ENCODE assay signal across 1 cellular context in the genomic region with DNA sequence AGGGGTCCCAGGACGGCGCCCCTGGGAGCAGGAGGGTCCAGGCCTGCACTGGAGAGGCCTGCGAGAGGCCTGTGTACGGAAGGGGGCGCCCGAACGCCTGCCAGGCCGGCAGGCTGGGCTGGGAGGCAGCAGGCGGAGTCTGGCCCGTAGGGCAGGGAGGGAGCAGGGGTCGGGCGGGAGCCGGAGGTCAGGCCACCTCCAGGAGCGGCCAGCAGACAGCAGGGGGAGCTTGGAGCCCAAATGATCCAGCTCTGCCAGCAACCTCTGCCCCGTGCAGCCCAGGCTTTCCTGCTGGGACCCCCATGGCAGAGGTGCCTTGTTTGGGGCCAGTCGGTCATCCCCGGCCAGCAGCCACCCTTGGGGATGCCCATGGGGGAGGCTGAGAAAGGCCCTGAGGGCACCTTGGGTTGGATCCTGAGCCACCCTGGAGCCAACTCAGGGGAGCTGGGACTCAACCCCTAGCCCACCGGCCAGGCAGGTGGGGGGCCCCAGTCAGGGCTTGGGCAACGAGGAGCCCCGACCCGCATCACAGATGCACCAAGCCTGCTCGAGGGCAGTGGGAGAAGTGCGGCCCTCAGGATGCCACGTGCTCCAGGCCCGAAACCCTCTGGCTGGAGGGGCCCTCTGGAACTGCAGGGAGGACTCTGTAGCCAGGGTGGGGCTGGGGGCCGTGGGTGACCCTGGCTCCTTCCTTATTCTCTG.
TF ChIP-seq lines count a peak whose summit lies in the region.

No MANE protein-coding gene starts in this region.

TF ChIP-seq in HepG2, 621 proteins besides CTCF, POLR2A, EP300 and RAD21 (continued from another document and continues in another):
- TF ChIP-seq TARDBP (CRISPR knock-in tag; IDR thresholded peaks at IDR 0.05): no peak
- TF ChIP-seq ARID2 (CRISPR knock-in tag; IDR thresholded peaks at IDR 0.05; ENCODE audit: borderline replicate concordance): no peak
- no peak for TF ChIP-seq ZBTB3 (CRISPR knock-in tag; IDR thresholded peaks at IDR 0.05; ENCODE audit: borderline replicate concordance, low read depth)
- no peak for TF ChIP-seq SRSF9 (IDR thresholded peaks at IDR 0.05; ENCODE audit: borderline replicate concordance, insufficient read depth, low read depth, low read length, poor library complexity, severe bottlenecking)
- TF ChIP-seq, protein P1, sequence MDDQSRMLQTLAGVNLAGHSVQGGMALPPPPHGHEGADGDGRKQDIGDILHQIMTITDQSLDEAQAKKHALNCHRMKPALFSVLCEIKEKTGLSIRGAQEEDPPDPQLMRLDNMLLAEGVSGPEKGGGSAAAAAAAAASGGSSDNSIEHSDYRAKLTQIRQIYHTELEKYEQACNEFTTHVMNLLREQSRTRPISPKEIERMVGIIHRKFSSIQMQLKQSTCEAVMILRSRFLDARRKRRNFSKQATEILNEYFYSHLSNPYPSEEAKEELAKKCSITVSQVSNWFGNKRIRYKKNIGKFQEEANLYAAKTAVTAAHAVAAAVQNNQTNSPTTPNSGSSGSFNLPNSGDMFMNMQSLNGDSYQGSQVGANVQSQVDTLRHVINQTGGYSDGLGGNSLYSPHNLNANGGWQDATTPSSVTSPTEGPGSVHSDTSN (CRISPR knock-in tag; IDR thresholded peaks at IDR 0.05; ENCODE audit: borderline replicate concordance): 0 out of 2 replicates have a peak, but pooled peaks have one; percentile 63
- TF ChIP-seq ZC3H13 (CRISPR knock-in tag; IDR thresholded peaks at IDR 0.05): no peak
- no peak for TF ChIP-seq RBFOX2 (IDR thresholded peaks at IDR 0.05; ENCODE audit: low read depth, low read length)
- no peak for TF ChIP-seq ETV6 (CRISPR knock-in tag; conservative IDR thresholded peaks at IDR 0.05)
- TF ChIP-seq CHCHD3 (CRISPR knock-in tag; IDR thresholded peaks at IDR 0.05): no peak
- TF ChIP-seq, protein P2, sequence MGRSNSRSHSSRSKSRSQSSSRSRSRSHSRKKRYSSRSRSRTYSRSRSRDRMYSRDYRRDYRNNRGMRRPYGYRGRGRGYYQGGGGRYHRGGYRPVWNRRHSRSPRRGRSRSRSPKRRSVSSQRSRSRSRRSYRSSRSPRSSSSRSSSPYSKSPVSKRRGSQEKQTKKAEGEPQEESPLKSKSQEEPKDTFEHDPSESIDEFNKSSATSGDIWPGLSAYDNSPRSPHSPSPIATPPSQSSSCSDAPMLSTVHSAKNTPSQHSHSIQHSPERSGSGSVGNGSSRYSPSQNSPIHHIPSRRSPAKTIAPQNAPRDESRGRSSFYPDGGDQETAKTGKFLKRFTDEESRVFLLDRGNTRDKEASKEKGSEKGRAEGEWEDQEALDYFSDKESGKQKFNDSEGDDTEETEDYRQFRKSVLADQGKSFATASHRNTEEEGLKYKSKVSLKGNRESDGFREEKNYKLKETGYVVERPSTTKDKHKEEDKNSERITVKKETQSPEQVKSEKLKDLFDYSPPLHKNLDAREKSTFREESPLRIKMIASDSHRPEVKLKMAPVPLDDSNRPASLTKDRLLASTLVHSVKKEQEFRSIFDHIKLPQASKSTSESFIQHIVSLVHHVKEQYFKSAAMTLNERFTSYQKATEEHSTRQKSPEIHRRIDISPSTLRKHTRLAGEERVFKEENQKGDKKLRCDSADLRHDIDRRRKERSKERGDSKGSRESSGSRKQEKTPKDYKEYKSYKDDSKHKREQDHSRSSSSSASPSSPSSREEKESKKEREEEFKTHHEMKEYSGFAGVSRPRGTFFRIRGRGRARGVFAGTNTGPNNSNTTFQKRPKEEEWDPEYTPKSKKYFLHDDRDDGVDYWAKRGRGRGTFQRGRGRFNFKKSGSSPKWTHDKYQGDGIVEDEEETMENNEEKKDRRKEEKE (IDR thresholded peaks at IDR 0.05): no peak
- peak; percentile 81; the same call in 1 of the 2 replicates for TF ChIP-seq MAZ (IDR thresholded peaks at IDR 0.05; ENCODE audit: borderline replicate concordance, low read depth, low read length)
- peak; percentile 87 for TF ChIP-seq MAZ (CRISPR knock-in tag; IDR thresholded peaks at IDR 0.05; ENCODE audit: low read depth)
- TF ChIP-seq, protein P3, sequence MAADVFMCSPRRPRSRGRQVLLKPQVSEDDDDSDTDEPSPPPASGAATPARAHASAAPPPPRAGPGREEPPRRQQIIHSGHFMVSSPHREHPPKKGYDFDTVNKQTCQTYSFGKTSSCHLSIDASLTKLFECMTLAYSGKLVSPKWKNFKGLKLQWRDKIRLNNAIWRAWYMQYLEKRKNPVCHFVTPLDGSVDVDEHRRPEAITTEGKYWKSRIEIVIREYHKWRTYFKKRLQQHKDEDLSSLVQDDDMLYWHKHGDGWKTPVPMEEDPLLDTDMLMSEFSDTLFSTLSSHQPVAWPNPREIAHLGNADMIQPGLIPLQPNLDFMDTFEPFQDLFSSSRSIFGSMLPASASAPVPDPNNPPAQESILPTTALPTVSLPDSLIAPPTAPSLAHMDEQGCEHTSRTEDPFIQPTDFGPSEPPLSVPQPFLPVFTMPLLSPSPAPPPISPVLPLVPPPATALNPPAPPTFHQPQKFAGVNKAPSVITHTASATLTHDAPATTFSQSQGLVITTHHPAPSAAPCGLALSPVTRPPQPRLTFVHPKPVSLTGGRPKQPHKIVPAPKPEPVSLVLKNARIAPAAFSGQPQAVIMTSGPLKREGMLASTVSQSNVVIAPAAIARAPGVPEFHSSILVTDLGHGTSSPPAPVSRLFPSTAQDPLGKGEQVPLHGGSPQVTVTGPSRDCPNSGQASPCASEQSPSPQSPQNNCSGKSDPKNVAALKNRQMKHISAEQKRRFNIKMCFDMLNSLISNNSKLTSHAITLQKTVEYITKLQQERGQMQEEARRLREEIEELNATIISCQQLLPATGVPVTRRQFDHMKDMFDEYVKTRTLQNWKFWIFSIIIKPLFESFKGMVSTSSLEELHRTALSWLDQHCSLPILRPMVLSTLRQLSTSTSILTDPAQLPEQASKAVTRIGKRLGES (CRISPR knock-in tag; IDR thresholded peaks at IDR 0.05; ENCODE audit: borderline replicate concordance): 0 out of 2 replicates have a peak, but pooled peaks have one; percentile 41
- TF ChIP-seq, protein P4, sequence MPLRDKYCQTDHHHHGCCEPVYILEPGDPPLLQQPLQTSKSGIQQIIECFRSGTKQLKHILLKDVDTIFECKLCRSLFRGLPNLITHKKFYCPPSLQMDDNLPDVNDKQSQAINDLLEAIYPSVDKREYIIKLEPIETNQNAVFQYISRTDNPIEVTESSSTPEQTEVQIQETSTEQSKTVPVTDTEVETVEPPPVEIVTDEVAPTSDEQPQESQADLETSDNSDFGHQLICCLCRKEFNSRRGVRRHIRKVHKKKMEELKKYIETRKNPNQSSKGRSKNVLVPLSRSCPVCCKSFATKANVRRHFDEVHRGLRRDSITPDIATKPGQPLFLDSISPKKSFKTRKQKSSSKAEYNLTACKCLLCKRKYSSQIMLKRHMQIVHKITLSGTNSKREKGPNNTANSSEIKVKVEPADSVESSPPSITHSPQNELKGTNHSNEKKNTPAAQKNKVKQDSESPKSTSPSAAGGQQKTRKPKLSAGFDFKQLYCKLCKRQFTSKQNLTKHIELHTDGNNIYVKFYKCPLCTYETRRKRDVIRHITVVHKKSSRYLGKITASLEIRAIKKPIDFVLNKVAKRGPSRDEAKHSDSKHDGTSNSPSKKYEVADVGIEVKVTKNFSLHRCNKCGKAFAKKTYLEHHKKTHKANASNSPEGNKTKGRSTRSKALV (CRISPR knock-in tag; IDR thresholded peaks at IDR 0.05): peak; percentile 79; the same call in 1 of the 2 replicates
- no peak for TF ChIP-seq ZNF660 (CRISPR knock-in tag; IDR thresholded peaks at IDR 0.05; ENCODE audit: borderline replicate concordance, low read depth)
- TF ChIP-seq, protein P5, sequence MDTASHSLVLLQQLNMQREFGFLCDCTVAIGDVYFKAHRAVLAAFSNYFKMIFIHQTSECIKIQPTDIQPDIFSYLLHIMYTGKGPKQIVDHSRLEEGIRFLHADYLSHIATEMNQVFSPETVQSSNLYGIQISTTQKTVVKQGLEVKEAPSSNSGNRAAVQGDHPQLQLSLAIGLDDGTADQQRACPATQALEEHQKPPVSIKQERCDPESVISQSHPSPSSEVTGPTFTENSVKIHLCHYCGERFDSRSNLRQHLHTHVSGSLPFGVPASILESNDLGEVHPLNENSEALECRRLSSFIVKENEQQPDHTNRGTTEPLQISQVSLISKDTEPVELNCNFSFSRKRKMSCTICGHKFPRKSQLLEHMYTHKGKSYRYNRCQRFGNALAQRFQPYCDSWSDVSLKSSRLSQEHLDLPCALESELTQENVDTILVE (CRISPR knock-in tag; IDR thresholded peaks at IDR 0.05): no peak
- peak; percentile 78; the same call in 1 of the 2 replicates for TF ChIP-seq KLF12 (CRISPR knock-in tag; IDR thresholded peaks at IDR 0.05; ENCODE audit: borderline replicate concordance)
- TF ChIP-seq, protein P6, sequence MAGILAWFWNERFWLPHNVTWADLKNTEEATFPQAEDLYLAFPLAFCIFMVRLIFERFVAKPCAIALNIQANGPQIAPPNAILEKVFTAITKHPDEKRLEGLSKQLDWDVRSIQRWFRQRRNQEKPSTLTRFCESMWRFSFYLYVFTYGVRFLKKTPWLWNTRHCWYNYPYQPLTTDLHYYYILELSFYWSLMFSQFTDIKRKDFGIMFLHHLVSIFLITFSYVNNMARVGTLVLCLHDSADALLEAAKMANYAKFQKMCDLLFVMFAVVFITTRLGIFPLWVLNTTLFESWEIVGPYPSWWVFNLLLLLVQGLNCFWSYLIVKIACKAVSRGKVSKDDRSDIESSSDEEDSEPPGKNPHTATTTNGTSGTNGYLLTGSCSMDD (CRISPR knock-in tag; IDR thresholded peaks at IDR 0.05): 0 out of 2 replicates have a peak, but pooled peaks have one; percentile 27
- TF ChIP-seq, protein P7, sequence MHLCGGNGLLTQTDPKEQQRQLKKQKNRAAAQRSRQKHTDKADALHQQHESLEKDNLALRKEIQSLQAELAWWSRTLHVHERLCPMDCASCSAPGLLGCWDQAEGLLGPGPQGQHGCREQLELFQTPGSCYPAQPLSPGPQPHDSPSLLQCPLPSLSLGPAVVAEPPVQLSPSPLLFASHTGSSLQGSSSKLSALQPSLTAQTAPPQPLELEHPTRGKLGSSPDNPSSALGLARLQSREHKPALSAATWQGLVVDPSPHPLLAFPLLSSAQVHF (CRISPR knock-in tag; IDR thresholded peaks at IDR 0.05): no peak
- TF ChIP-seq, protein P8, sequence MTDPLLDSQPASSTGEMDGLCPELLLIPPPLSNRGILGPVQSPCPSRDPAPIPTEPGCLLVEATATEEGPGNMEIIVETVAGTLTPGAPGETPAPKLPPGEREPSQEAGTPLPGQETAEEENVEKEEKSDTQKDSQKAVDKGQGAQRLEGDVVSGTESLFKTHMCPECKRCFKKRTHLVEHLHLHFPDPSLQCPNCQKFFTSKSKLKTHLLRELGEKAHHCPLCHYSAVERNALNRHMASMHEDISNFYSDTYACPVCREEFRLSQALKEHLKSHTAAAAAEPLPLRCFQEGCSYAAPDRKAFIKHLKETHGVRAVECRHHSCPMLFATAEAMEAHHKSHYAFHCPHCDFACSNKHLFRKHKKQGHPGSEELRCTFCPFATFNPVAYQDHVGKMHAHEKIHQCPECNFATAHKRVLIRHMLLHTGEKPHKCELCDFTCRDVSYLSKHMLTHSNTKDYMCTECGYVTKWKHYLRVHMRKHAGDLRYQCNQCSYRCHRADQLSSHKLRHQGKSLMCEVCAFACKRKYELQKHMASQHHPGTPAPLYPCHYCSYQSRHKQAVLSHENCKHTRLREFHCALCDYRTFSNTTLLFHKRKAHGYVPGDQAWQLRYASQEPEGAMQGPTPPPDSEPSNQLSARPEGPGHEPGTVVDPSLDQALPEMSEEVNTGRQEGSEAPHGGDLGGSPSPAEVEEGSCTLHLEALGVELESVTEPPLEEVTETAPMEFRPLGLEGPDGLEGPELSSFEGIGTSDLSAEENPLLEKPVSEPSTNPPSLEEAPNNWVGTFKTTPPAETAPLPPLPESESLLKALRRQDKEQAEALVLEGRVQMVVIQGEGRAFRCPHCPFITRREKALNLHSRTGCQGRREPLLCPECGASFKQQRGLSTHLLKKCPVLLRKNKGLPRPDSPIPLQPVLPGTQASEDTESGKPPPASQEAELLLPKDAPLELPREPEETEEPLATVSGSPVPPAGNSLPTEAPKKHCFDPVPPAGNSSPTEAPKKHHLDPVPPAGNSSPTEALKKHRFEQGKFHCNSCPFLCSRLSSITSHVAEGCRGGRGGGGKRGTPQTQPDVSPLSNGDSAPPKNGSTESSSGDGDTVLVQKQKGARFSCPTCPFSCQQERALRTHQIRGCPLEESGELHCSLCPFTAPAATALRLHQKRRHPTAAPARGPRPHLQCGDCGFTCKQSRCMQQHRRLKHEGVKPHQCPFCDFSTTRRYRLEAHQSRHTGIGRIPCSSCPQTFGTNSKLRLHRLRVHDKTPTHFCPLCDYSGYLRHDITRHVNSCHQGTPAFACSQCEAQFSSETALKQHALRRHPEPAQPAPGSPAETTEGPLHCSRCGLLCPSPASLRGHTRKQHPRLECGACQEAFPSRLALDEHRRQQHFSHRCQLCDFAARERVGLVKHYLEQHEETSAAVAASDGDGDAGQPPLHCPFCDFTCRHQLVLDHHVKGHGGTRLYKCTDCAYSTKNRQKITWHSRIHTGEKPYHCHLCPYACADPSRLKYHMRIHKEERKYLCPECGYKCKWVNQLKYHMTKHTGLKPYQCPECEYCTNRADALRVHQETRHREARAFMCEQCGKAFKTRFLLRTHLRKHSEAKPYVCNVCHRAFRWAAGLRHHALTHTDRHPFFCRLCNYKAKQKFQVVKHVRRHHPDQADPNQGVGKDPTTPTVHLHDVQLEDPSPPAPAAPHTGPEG (CRISPR knock-in tag; IDR thresholded peaks at IDR 0.05): 0 out of 2 replicates have a peak, but pooled peaks have one; percentile 35
- TF ChIP-seq KLF15 (CRISPR knock-in tag; IDR thresholded peaks at IDR 0.05; ENCODE audit: borderline replicate concordance): no peak
- TF ChIP-seq, protein P9, sequence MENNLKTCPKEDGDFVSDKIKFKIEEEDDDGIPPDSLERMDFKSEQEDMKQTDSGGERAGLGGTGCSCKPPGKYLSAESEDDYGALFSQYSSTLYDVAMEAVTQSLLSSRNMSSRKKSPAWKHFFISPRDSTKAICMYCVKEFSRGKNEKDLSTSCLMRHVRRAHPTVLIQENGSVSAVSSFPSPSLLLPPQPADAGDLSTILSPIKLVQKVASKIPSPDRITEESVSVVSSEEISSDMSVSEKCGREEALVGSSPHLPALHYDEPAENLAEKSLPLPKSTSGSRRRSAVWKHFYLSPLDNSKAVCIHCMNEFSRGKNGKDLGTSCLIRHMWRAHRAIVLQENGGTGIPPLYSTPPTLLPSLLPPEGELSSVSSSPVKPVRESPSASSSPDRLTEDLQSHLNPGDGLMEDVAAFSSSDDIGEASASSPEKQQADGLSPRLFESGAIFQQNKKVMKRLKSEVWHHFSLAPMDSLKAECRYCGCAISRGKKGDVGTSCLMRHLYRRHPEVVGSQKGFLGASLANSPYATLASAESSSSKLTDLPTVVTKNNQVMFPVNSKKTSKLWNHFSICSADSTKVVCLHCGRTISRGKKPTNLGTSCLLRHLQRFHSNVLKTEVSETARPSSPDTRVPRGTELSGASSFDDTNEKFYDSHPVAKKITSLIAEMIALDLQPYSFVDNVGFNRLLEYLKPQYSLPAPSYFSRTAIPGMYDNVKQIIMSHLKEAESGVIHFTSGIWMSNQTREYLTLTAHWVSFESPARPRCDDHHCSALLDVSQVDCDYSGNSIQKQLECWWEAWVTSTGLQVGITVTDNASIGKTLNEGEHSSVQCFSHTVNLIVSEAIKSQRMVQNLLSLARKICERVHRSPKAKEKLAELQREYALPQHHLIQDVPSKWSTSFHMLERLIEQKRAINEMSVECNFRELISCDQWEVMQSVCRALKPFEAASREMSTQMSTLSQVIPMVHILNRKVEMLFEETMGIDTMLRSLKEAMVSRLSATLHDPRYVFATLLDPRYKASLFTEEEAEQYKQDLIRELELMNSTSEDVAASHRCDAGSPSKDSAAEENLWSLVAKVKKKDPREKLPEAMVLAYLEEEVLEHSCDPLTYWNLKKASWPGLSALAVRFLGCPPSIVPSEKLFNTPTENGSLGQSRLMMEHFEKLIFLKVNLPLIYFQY (CRISPR knock-in tag; IDR thresholded peaks at IDR 0.05; ENCODE audit: borderline replicate concordance): peak; percentile 87
